8 cellular contexts compared by ENCODE assay signal in genomic region chr4:102612824-102613366, GRCh38.
A peak's percentile ranks its signal among the peaks of the same experiment; 100 is the strongest.
DNase-seq lines count a peak whose midpoint lies in the region; ATAC-seq, FAIRE-seq and TF ChIP-seq lines count a peak whose summit lies in the region.
"Had no signal": no experiment of that assay in that cellular context is flagged by ENCODE, and none has a peak within 500 bp of the region (broad histone marks: within the 10 kb centered on the region; RNA-seq: fewer than 3 reads in every experiment).

No MANE protein-coding gene starts in this region.

- CTCF ChIA-PET in endothelial cell of umbilical vein (lab: Charles Lee) = interaction anchor here (1.1 to 1.2 kb wide), 2 partner anchors 13 to 182 kb away, joined by 3 to 9 read pairs; no protein-coding TSS in a partner anchor

- intact Hi-C loops in endothelial cell of umbilical vein (cut with micrococcal nuclease) = loop anchor here (5.0 kb wide), 2 partner anchors 111 to 181 kb away; partner anchors contain the start of gene NFKB1

- no peaks in the 10 kb centered on the region for H3K79me2 ChIP-seq in endothelial cell of umbilical vein (ENCODE audit: control insufficient read depth, insufficient read depth, low read length)

- no TSS peak for BruUV-seq in endothelial cell of umbilical vein (replicated peaks; lab: Mats Ljungman, UMichigan)

- H4K20me1 ChIP-seq in endothelial cell of umbilical vein (replicated peaks; ENCODE audit: control insufficient read depth, extremely low read depth, insufficient read depth, low read length) = no peaks in the 10 kb centered on the region

- no peaks in the 10 kb centered on the region for H3K27me3 ChIP-seq in endothelial cell of umbilical vein (ENCODE audit: control insufficient read depth in 2 of 2, insufficient read depth in 2 of 2, low read length in 2 of 2)

- ATAC-seq in HG02981 (IDR thresholded peaks at IDR 0.05; ENCODE audit: unreplicated experiment) = peak; percentile 57
- ATAC-seq in stimulated activated naive CD8-positive, alpha-beta T cell treated with anti-CD3 and anti-CD28 coated beads, Interleukin-15, Interleukin-2, amounts not matched to agents 100 U/mL and 50 U/mL, for 24 hours = peak; percentile 84

- TF ChIP-seq CTCF in endothelial cell of umbilical vein (IDR thresholded peaks at IDR 0.05; ENCODE audit: extremely low read depth in 1 of 2, insufficient read depth in 1 of 2, low read depth in 1 of 2, low read length in 2 of 2) = no peak

- POLR2A ChIA-PET in endothelial cell of umbilical vein (lab: Charles Lee) = no interaction called here

- H3K9me1 ChIP-seq in endothelial cell of umbilical vein (replicated peaks; ENCODE audit: control insufficient read depth, extremely low read depth, insufficient read depth, low read length) = no peaks in the 10 kb centered on the region

- peak overlapping the region; percentile 35 for H3K27ac ChIP-seq in endothelial cell of umbilical vein (ENCODE audit: insufficient read depth, low read depth, low read length)

- H3K4me3 ChIP-seq in endothelial cell of umbilical vein (replicated peaks in 1 of 3; ENCODE audit: insufficient read depth in 1 of 3, low read depth in 1 of 3, low read length in 3 of 3) = no peak overlapping the region

- peak overlapping the region; percentile 31 for H3K4me2 ChIP-seq in endothelial cell of umbilical vein (ENCODE audit: insufficient read depth, low read length)

- H3K9me3 ChIP-seq in endothelial cell of umbilical vein (replicated peaks; ENCODE audit: control insufficient read depth, insufficient read depth, low read length) = no peaks in the 10 kb centered on the region

- peak; percentile 62 for DNase-seq in activated CD4-positive, alpha-beta T cell treated with anti-CD3 and anti-CD28 coated beads for 48 hours
- DNase-seq in endothelial cell of umbilical vein (ENCODE audit: low read depth, low spot score) (peak; percentile 56), islet precursor cell (no peak), dedifferentiated amniotic fluid mesenchymal stem cell (ENCODE audit: extremely low spot score) (no peak), NCI-H1092 (lab: John Stamatoyannopoulos, UW) (no peak)
- no peak for DNase-seq in stimulated activated naive CD8-positive, alpha-beta T cell treated with anti-CD3 and anti-CD28 coated beads, Interleukin-15, Interleukin-2, amounts not matched to agents 100 U/mL and 50 U/mL, for 24 hours
- DNase-seq: NCI-H1436 treated with DMSO at 0.1 percent for 48 hours had no signal

- peaks cover 18 to 23% of the 10 kb centered on the region in 2 experiments for H3K36me3 ChIP-seq in endothelial cell of umbilical vein (ENCODE audit: control insufficient read depth in 2 of 2, extremely low read depth in 1 of 2, insufficient read depth in 2 of 2, low read length in 2 of 2)

- no peak overlapping the region for H3K9ac ChIP-seq in endothelial cell of umbilical vein (replicated peaks; ENCODE audit: extremely low read depth, insufficient read depth, low read length)

- TF ChIP-seq POLR2A in endothelial cell of umbilical vein (IDR thresholded peaks at IDR 0.05; ENCODE audit: low read depth, low read length) = no peak

- FAIRE-seq in endothelial cell of umbilical vein (lab: Jason Lieb, UNC) = peak; percentile 74

- dilution Hi-C loops in endothelial cell of umbilical vein (cut with MboI; ENCODE audit: extremely low pct_ligation_motif_present, low sequenced_read_pairs) = no loop called here

- peaks cover 29% of the 10 kb centered on the region for H3K4me1 ChIP-seq in endothelial cell of umbilical vein (ENCODE audit: control insufficient read depth, extremely low read depth, insufficient read depth, low read length)

- no peak overlapping the region for H2AFZ ChIP-seq in endothelial cell of umbilical vein (ENCODE audit: low read depth, low read length)

TF ChIP-seq in endothelial cell of umbilical vein, 7 proteins besides CTCF, POLR2A, EP300 and RAD21:
- TF ChIP-seq JUN (IDR thresholded peaks at IDR 0.05; ENCODE audit: borderline replicate concordance, insufficient read depth, insufficient read length, low read depth) (no peak), POLR2AphosphoS5 (IDR thresholded peaks at IDR 0.05; ENCODE audit: insufficient read depth, low read depth, low read length) (no peak), EZH2 (IDR thresholded peaks at IDR 0.05; ENCODE audit: borderline replicate concordance, low read depth, low read length, severe bottlenecking) (no peak), FOS (IDR thresholded peaks at IDR 0.05; ENCODE audit: borderline replicate concordance, insufficient read depth, low read length) (no peak), MYC (IDR thresholded peaks at IDR 0.05; ENCODE audit: low read depth, low read length) (no peak), MAX (IDR thresholded peaks at IDR 0.05; ENCODE audit: insufficient read depth, insufficient read length) (no peak), GATA2 (IDR thresholded peaks at IDR 0.05; ENCODE audit: insufficient read depth, insufficient read length, low read depth, low read length) (no peak)

Comparison
In these comparisons a context has a peak if more than half of its experiments do, and no peak if none do; other contexts are left out.
1. DNase-seq: peak in activated CD4-positive, alpha-beta T cell treated with anti-CD3 and anti-CD28 coated beads for 48 hours (single experiment) and endothelial cell of umbilical vein (single experiment); none in stimulated activated naive CD8-positive, alpha-beta T cell treated with anti-CD3 and anti-CD28 coated beads, Interleukin-15, Interleukin-2, amounts not matched to agents 100 U/mL and 50 U/mL, for 24 hours (single experiment), islet precursor cell (single experiment), dedifferentiated amniotic fluid mesenchymal stem cell (single experiment) and NCI-H1092 (single experiment).